Comparison of ENCODE assay signal across 8 cellular contexts in the genomic region with DNA sequence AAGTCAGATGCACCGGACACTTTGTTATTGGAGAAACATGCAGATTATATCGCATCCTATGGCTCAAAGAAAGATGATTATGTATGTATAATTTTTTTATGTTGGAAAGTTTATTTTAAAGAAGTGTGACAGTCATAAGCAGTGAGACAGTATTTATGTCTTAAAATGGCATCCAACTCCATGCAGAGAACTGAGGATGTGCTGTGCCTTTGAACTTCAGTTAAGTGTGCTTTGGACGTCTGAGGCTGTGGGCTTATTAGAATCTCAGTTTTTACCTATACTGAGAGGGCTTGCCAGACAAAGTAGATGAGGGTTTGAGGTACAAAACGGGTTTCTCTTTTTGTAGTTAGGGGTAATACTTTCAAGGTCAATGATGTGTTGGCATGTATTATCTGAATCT. TPM values are rescaled to one million over a fixed set of nuclear protein-coding genes. Genes with fewer than 3 reads are reported as not detected.
DNase-seq lines count a peak whose midpoint lies in the region; ATAC-seq and TF ChIP-seq lines count a peak whose summit lies in the region.

No MANE protein-coding gene starts in this region.

- H3K36me3 ChIP-seq in effector memory CD4-positive, alpha-beta T cell (ENCODE audit: control insufficient read depth, insufficient read depth, low read length) = peaks cover 19% of the 10 kb centered on the region
- peaks cover 4% of the 10 kb centered on the region for H3K36me3 ChIP-seq in neural cell (ENCODE audit: insufficient read depth, low read length)

- no peak for TF ChIP-seq RAD21 in neural cell (conservative IDR thresholded peaks at IDR 0.05)

- no peaks in the 10 kb centered on the region for H3K27me3 ChIP-seq in effector memory CD4-positive, alpha-beta T cell (replicated peaks; ENCODE audit: control insufficient read depth, insufficient read depth, low read length, poor library complexity, severe bottlenecking)
- H3K27me3 ChIP-seq in neural cell (ENCODE audit: insufficient read depth, low read depth, low read length) = no peaks in the 10 kb centered on the region

- H3K4me2 ChIP-seq in neural cell (ENCODE audit: low read length) = peak overlapping the region; percentile 47

- ATAC-seq in GM18505 (IDR thresholded peaks at IDR 0.05; ENCODE audit: unreplicated experiment) (no peak), HG03565 (IDR thresholded peaks at IDR 0.05; ENCODE audit: unreplicated experiment) (no peak)

- peak overlapping the region; percentile 74 for H3K9ac ChIP-seq in neural cell (ENCODE audit: low read length)

- CTCF ChIA-PET in RWPE1 (lab: Yijun Ruan, JAX) = no interaction called here

- TF ChIP-seq EP300 in neural cell (conservative IDR thresholded peaks at IDR 0.05; ENCODE audit: poor library complexity, severe bottlenecking) = no peak

- no peaks in the 10 kb centered on the region for H3K9me3 ChIP-seq in effector memory CD4-positive, alpha-beta T cell (ENCODE audit: control insufficient read depth, low read length)
- H3K9me3 ChIP-seq in neural cell (ENCODE audit: low read length) = no peaks in the 10 kb centered on the region

- no peak for DNase-seq in NB4 (ENCODE audit: low read depth)
- no peak for DNase-seq in effector memory CD4-positive, alpha-beta T cell
- no peak for DNase-seq in RWPE1 (ENCODE audit: low spot score)
- no peak for DNase-seq in LoVo (ENCODE audit: low spot score)

- TF ChIP-seq CTCF in C4-2B (conservative IDR thresholded peaks at IDR 0.05) (no peak), NB4 (IDR thresholded peaks at IDR 0.05; ENCODE audit: low read depth, low read length) (no peak), neural cell (IDR thresholded peaks at IDR 0.05; ENCODE audit: poor library complexity, severe bottlenecking) (no peak), RWPE1 (conservative IDR thresholded peaks at IDR 0.05; ENCODE audit: low read depth) (no peak)

- H3K4me3 ChIP-seq in NB4 (ENCODE audit: low read depth, low read length) (peak overlapping the region; percentile 95), neural cell (ENCODE audit: low read length) (peak overlapping the region; percentile 79)
- peak overlapping the region; percentile 63 for H3K4me3 ChIP-seq in effector memory CD4-positive, alpha-beta T cell (ENCODE audit: insufficient read depth, low read depth, low read length, poor library complexity, severe bottlenecking)

- peaks cover 25% of the 10 kb centered on the region for H3K4me1 ChIP-seq in effector memory CD4-positive, alpha-beta T cell (ENCODE audit: control insufficient read depth, insufficient read depth, low read length, poor library complexity, severe bottlenecking)

- H3F3A ChIP-seq in neural cell (ENCODE audit: insufficient read depth, low read length, poor library complexity, severe bottlenecking) = no peaks in the 10 kb centered on the region

- no peaks in the 10 kb centered on the region for H4K20me1 ChIP-seq in neural cell (ENCODE audit: insufficient read depth)

- peaks cover 41% of the 10 kb centered on the region for H3K79me2 ChIP-seq in neural cell (replicated peaks; ENCODE audit: insufficient read depth, low read length)

- no peak overlapping the region for H2AFZ ChIP-seq in neural cell (ENCODE audit: low read depth, low read length)

- peak overlapping the region; percentile 65; the same call in 1 of the 2 replicates for H3K27ac ChIP-seq in C4-2B
- peak overlapping the region; percentile 76 for H3K27ac ChIP-seq in effector memory CD4-positive, alpha-beta T cell (ENCODE audit: insufficient read depth, low read length, poor library complexity, severe bottlenecking)
- no peak overlapping the region for H3K27ac ChIP-seq in neural cell (ENCODE audit: low read length)
- H3K27ac ChIP-seq in RWPE1 = no peak overlapping the region

- TF ChIP-seq POLR2A in NB4 (IDR thresholded peaks at IDR 0.05; ENCODE audit: extremely low read depth, insufficient read length) (no peak), GM18505 (IDR thresholded peaks at IDR 0.05; ENCODE audit: borderline replicate concordance, extremely low read depth, insufficient read depth, insufficient read length) (no peak)

- H3K9me2 ChIP-seq in neural cell (ENCODE audit: insufficient read depth, low read length) = no peaks in the 10 kb centered on the region

- POLR2A ChIA-PET in RWPE1 (lab: Yijun Ruan, JAX; ENCODE audit: low non-redundant PET) = no interaction called here

TF ChIP-seq in neural cell, 6 proteins besides CTCF, POLR2A, EP300 and RAD21:
- no peak for TF ChIP-seq TAF1 (IDR thresholded peaks at IDR 0.05; ENCODE audit: low read depth)
- TF ChIP-seq EZH2 (IDR thresholded peaks at IDR 0.05; ENCODE audit: borderline replicate concordance, insufficient read depth, low read length, poor library complexity, severe bottlenecking) = no peak
- TF ChIP-seq MXI1 (conservative IDR thresholded peaks at IDR 0.05; ENCODE audit: poor library complexity, severe bottlenecking) = no peak
- TF ChIP-seq SMC3 (conservative IDR thresholded peaks at IDR 0.05; ENCODE audit: poor library complexity) = no peak
- TF ChIP-seq POLR2AphosphoS5 (IDR thresholded peaks at IDR 0.05) = no peak
- TF ChIP-seq, protein P1, sequence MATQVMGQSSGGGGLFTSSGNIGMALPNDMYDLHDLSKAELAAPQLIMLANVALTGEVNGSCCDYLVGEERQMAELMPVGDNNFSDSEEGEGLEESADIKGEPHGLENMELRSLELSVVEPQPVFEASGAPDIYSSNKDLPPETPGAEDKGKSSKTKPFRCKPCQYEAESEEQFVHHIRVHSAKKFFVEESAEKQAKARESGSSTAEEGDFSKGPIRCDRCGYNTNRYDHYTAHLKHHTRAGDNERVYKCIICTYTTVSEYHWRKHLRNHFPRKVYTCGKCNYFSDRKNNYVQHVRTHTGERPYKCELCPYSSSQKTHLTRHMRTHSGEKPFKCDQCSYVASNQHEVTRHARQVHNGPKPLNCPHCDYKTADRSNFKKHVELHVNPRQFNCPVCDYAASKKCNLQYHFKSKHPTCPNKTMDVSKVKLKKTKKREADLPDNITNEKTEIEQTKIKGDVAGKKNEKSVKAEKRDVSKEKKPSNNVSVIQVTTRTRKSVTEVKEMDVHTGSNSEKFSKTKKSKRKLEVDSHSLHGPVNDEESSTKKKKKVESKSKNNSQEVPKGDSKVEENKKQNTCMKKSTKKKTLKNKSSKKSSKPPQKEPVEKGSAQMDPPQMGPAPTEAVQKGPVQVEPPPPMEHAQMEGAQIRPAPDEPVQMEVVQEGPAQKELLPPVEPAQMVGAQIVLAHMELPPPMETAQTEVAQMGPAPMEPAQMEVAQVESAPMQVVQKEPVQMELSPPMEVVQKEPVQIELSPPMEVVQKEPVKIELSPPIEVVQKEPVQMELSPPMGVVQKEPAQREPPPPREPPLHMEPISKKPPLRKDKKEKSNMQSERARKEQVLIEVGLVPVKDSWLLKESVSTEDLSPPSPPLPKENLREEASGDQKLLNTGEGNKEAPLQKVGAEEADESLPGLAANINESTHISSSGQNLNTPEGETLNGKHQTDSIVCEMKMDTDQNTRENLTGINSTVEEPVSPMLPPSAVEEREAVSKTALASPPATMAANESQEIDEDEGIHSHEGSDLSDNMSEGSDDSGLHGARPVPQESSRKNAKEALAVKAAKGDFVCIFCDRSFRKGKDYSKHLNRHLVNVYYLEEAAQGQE (IDR thresholded peaks at IDR 0.05; ENCODE audit: borderline replicate concordance) = no peak

RNA-seq across cellular contexts. Expression of a gene that starts 1.5 kb away (rescaled TPM):
- 120 and 132 TPM in 2 replicates for polyA plus RNA-seq in neural cell
- 67.4 and 85.2 TPM in 2 replicates for polyA minus RNA-seq in neural cell

RNA-seq across cellular contexts. Expression of a gene that starts 9.2 kb away (rescaled TPM):
- 0.43 and 0.48 TPM in 2 replicates for polyA plus RNA-seq in neural cell
- polyA minus RNA-seq in neural cell = 0.46 and 0.49 TPM in 2 replicates

Comparison
In these comparisons a context has a peak if more than half of its experiments do, and no peak if none do; other contexts are left out.
1. H3K27ac ChIP-seq: peak in C4-2B (single experiment) and effector memory CD4-positive, alpha-beta T cell (single experiment); none in neural cell (single experiment) and RWPE1 (single experiment).
2. Peak in every context shown above with its lines, with median percentiles within 50 percentile points of each other: H3K4me3 ChIP-seq.